In genomic region chr14:60998617-60999016, GRCh38 we compare ENCODE assay signal across 1 cellular context.
TF ChIP-seq lines count a peak whose summit lies in the region.

No MANE protein-coding gene starts in this region.

TF ChIP-seq in WTC11, 78 proteins besides CTCF, POLR2A, EP300 and RAD21 (continued from another document):
- no peak for TF ChIP-seq ARID4B (CRISPR knock-in tag; IDR thresholded peaks at IDR 0.05; ENCODE audit: borderline replicate concordance)
- TF ChIP-seq ATF1 (CRISPR knock-in tag; IDR thresholded peaks at IDR 0.05) = no peak
- TF ChIP-seq ZNF263 (CRISPR knock-in tag; IDR thresholded peaks at IDR 0.05; ENCODE audit: low read depth) = no peak
- no peak for TF ChIP-seq ZNF232 (CRISPR knock-in tag; IDR thresholded peaks at IDR 0.05)
- TF ChIP-seq ZNF219 (CRISPR knock-in tag; IDR thresholded peaks at IDR 0.05; ENCODE audit: borderline replicate concordance) = no peak
- no peak for TF ChIP-seq IRF2 (CRISPR knock-in tag; IDR thresholded peaks at IDR 0.05; ENCODE audit: borderline replicate concordance, low read depth)
